ENCODE assay signal across 12 cellular contexts in genomic region chr22:32802291-32802826, GRCh38. TPM values are rescaled to one million over a fixed set of nuclear protein-coding genes. Genes with fewer than 3 reads are reported as not detected.
A peak's percentile ranks its signal among the peaks of the same experiment; 100 is the strongest.
DNase-seq lines count a peak whose midpoint lies in the region; ATAC-seq and TF ChIP-seq lines count a peak whose summit lies in the region.
"Had no signal": no experiment of that assay in that cellular context is flagged by ENCODE, and none has a peak within 500 bp of the region (broad histone marks: within the 10 kb centered on the region; RNA-seq: fewer than 3 reads in every experiment).

No MANE protein-coding gene starts in this region.

- TF ChIP-seq CTCF in left ventricle myocardium inferior (IDR thresholded peaks at IDR 0.05; ENCODE audit: borderline replicate concordance) (no peak), esophagus muscularis mucosa (IDR thresholded peaks at IDR 0.05) (no peak), uterus (IDR thresholded peaks at IDR 0.05) (no peak)

- H3K4me3 ChIP-seq in left ventricle myocardium inferior (peak overlapping the region; percentile 100), esophagus muscularis mucosa (peak overlapping the region; percentile 96 to 99 (median 96)), uterus (peak overlapping the region; percentile 80 to 86)

- H3K4me1 ChIP-seq in left ventricle myocardium inferior, result peaks cover 81% of the 10 kb centered on the region
- peaks cover 34 to 56% (median 54%) of the 10 kb centered on the region in 4 donors for H3K4me1 ChIP-seq in esophagus muscularis mucosa
- peaks cover 0 to 6% of the 10 kb centered on the region in 2 donors for H3K4me1 ChIP-seq in uterus

- H3K27me3 ChIP-seq in left ventricle myocardium inferior (ENCODE audit: low read depth), result no peaks in the 10 kb centered on the region
- H3K27me3 ChIP-seq in esophagus muscularis mucosa, result no peaks in the 10 kb centered on the region
- no peaks in the 10 kb centered on the region for H3K27me3 ChIP-seq in uterus

- TF ChIP-seq EP300 in esophagus muscularis mucosa (IDR thresholded peaks at IDR 0.05), result no peak

- H3K36me3 ChIP-seq in left ventricle myocardium inferior, result peaks cover 11% of the 10 kb centered on the region
- peaks cover 0 to 32% (median 0%) of the 10 kb centered on the region in 4 donors for H3K36me3 ChIP-seq in esophagus muscularis mucosa
- H3K36me3 ChIP-seq in uterus, result no peaks in the 10 kb centered on the region
- H3K36me3 ChIP-seq: neutrophil had no signal

- ATAC-seq in left cardiac atrium (no peak), naive B cell (ENCODE audit: low read depth in 2 of 2) (no peak), GM21526 (IDR thresholded peaks at IDR 0.05; ENCODE audit: low FRiP score, unreplicated experiment) (no peak), left lobe of liver (no peak), GM21528 (IDR thresholded peaks at IDR 0.05; ENCODE audit: low FRiP score, unreplicated experiment) (no peak)
- ATAC-seq: stimulated activated effector memory CD8-positive, alpha-beta T cell treated with anti-CD3 and anti-CD28 coated beads, Interleukin-12 subunit alpha, Interleukin-12 subunit beta, amount 100 ng/mL, for 72 hours had no signal

- H3K9me3 ChIP-seq in left ventricle myocardium inferior (replicated peaks) (no peaks in the 10 kb centered on the region), esophagus muscularis mucosa (no peaks in the 10 kb centered on the region), uterus (no peaks in the 10 kb centered on the region)
- H3K9me3 ChIP-seq: neutrophil had no signal

- no peak overlapping the region for H3K27ac Mint-ChIP-seq in naive B cell
- H3K27ac Mint-ChIP-seq: CD4-positive, CD25-positive, alpha-beta regulatory T cell; stimulated activated effector memory CD8-positive, alpha-beta T cell treated with anti-CD3 and anti-CD28 coated beads, Interleukin-12 subunit alpha, Interleukin-12 subunit beta, amount 100 ng/mL, for 72 hours had no signal

- peaks cover 61 to 80% (median 66%) of the 10 kb centered on the region in 3 donors for H3K27me3 Mint-ChIP-seq in naive B cell

- intact Hi-C loops in left ventricle myocardium inferior (cut with micrococcal nuclease) (no loop called here), left cardiac atrium (cut with DNase I) (loop anchor here in 1 of 2 donors (5.0 kb wide), 2 partner anchors 35 to 185 kb away; no protein-coding TSS in a partner anchor), esophagus muscularis mucosa (cut with DNase I) (loop anchor here (5.0 kb wide), 1 partner anchor 45 kb away; no protein-coding TSS in a partner anchor), uterus (cut with DNase I; ENCODE audit: low total_unique reads) (no loop called here)

- H3K4me3 Mint-ChIP-seq in naive B cell, result peak overlapping the region in 6 of 8 donors; percentile 47 to 85 (median 54)
- H3K4me3 Mint-ChIP-seq: CD4-positive, CD25-positive, alpha-beta regulatory T cell; stimulated activated effector memory CD8-positive, alpha-beta T cell treated with anti-CD3 and anti-CD28 coated beads, Interleukin-12 subunit alpha, Interleukin-12 subunit beta, amount 100 ng/mL, for 72 hours had no signal

- peaks cover 5 to 9% of the 10 kb centered on the region in 2 donors for H3K36me3 Mint-ChIP-seq in naive B cell
- H3K36me3 Mint-ChIP-seq: CD4-positive, CD25-positive, alpha-beta regulatory T cell; stimulated activated effector memory CD8-positive, alpha-beta T cell treated with anti-CD3 and anti-CD28 coated beads, Interleukin-12 subunit alpha, Interleukin-12 subunit beta, amount 100 ng/mL, for 72 hours had no signal

- WGBS in esophagus muscularis mucosa, result 3% methylated on average over 12 of the region's 12 CpGs

- DNase-seq in left ventricle myocardium inferior (no peak), left cardiac atrium (no peak), esophagus muscularis mucosa (ENCODE audit: extremely low spot score) (no peak), naive B cell (no peak), uterus (no peak), left lobe of liver (ENCODE audit: low spot score) (no peak)
- DNase-seq: CD4-positive, CD25-positive, alpha-beta regulatory T cell; NCI-H2029 had no signal

- peaks cover 14 to 30% (median 14%) of the 10 kb centered on the region in 3 donors for H3K4me1 Mint-ChIP-seq in naive B cell

- H3K9me3 Mint-ChIP-seq in naive B cell, result no peaks in the 10 kb centered on the region
- H3K9me3 Mint-ChIP-seq: stimulated activated effector memory CD8-positive, alpha-beta T cell treated with anti-CD3 and anti-CD28 coated beads, Interleukin-12 subunit alpha, Interleukin-12 subunit beta, amount 100 ng/mL, for 72 hours had no signal

- TF ChIP-seq POLR2A in esophagus muscularis mucosa (IDR thresholded peaks at IDR 0.05; ENCODE audit: low read depth), result no peak
- no peak for TF ChIP-seq POLR2A in uterus (IDR thresholded peaks at IDR 0.05)

- peak overlapping the region; percentile 96 for H3K27ac ChIP-seq in left ventricle myocardium inferior (replicated peaks)
- peak overlapping the region; percentile 86 to 95 (median 92) for H3K27ac ChIP-seq in esophagus muscularis mucosa (replicated peaks in 1 of 4)
- peak overlapping the region; percentile 92 to 95 for H3K27ac ChIP-seq in uterus
- H3K27ac ChIP-seq: neutrophil had no signal

RNA-seq across cellular contexts. Expression of gene TIMP3, which starts 0.9 kb away (rescaled TPM):
- total RNA-seq in left ventricle myocardium inferior, result 250 TPM
- 100 to 1,000 TPM; 434 to 484 TPM for total RNA-seq in left cardiac atrium
- 100 to 1,000 TPM; 566 to 898 (median 683) TPM for total RNA-seq in esophagus muscularis mucosa
- polyA plus RNA-seq in naive B cell (ENCODE audit: low read depth in 6 of 6), result under 1 TPM in 5 of 6 donors, not detected in 1; 0.10 to 0.86 (median 0.35) TPM
- total RNA-seq in uterus, result 100 to 1,000 TPM; 192 to 702 (median 423) TPM
- total RNA-seq in left lobe of liver, result 26.7 TPM
- polyA plus RNA-seq: CD4-positive, CD25-positive, alpha-beta regulatory T cell had no signal
